Comparison of ENCODE assay signal across 1 cellular context in genomic region chr9:134067904-134068741, GRCh38.
TF ChIP-seq lines count a peak whose summit lies in the region.

Gene BRD3, minus strand, starts transcription at chr9:134068026. Its CDS starts 14,549 bp downstream, at chr9:134053477.

TF ChIP-seq in HepG2, 621 proteins besides CTCF, POLR2A, EP300 and RAD21 (continued from another document and continues in another):
- no peak for TF ChIP-seq ZNF660 (CRISPR knock-in tag; IDR thresholded peaks at IDR 0.05; ENCODE audit: borderline replicate concordance, low read depth)
- no peak for TF ChIP-seq DDIT3 (CRISPR knock-in tag; IDR thresholded peaks at IDR 0.05)
- TF ChIP-seq, protein P1, sequence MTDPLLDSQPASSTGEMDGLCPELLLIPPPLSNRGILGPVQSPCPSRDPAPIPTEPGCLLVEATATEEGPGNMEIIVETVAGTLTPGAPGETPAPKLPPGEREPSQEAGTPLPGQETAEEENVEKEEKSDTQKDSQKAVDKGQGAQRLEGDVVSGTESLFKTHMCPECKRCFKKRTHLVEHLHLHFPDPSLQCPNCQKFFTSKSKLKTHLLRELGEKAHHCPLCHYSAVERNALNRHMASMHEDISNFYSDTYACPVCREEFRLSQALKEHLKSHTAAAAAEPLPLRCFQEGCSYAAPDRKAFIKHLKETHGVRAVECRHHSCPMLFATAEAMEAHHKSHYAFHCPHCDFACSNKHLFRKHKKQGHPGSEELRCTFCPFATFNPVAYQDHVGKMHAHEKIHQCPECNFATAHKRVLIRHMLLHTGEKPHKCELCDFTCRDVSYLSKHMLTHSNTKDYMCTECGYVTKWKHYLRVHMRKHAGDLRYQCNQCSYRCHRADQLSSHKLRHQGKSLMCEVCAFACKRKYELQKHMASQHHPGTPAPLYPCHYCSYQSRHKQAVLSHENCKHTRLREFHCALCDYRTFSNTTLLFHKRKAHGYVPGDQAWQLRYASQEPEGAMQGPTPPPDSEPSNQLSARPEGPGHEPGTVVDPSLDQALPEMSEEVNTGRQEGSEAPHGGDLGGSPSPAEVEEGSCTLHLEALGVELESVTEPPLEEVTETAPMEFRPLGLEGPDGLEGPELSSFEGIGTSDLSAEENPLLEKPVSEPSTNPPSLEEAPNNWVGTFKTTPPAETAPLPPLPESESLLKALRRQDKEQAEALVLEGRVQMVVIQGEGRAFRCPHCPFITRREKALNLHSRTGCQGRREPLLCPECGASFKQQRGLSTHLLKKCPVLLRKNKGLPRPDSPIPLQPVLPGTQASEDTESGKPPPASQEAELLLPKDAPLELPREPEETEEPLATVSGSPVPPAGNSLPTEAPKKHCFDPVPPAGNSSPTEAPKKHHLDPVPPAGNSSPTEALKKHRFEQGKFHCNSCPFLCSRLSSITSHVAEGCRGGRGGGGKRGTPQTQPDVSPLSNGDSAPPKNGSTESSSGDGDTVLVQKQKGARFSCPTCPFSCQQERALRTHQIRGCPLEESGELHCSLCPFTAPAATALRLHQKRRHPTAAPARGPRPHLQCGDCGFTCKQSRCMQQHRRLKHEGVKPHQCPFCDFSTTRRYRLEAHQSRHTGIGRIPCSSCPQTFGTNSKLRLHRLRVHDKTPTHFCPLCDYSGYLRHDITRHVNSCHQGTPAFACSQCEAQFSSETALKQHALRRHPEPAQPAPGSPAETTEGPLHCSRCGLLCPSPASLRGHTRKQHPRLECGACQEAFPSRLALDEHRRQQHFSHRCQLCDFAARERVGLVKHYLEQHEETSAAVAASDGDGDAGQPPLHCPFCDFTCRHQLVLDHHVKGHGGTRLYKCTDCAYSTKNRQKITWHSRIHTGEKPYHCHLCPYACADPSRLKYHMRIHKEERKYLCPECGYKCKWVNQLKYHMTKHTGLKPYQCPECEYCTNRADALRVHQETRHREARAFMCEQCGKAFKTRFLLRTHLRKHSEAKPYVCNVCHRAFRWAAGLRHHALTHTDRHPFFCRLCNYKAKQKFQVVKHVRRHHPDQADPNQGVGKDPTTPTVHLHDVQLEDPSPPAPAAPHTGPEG (CRISPR knock-in tag; IDR thresholded peaks at IDR 0.05), result no peak
- TF ChIP-seq MXI1 (IDR thresholded peaks at IDR 0.05; ENCODE audit: borderline replicate concordance, low read depth, low read length), result peak; percentile 64; the same call in 1 of the 3 replicates
- no peak for TF ChIP-seq ZNF773 (CRISPR knock-in tag; IDR thresholded peaks at IDR 0.05; ENCODE audit: borderline replicate concordance)
- TF ChIP-seq KDM2A (CRISPR knock-in tag; IDR thresholded peaks at IDR 0.05; ENCODE audit: borderline replicate concordance, low read depth), result peak; percentile 38; the same call in 1 of the 2 replicates
- TF ChIP-seq ARID3A (IDR thresholded peaks at IDR 0.05; ENCODE audit: low read depth, low read length), result no peak
- TF ChIP-seq FOXO1 (CRISPR knock-in tag; IDR thresholded peaks at IDR 0.05), result no peak
- TF ChIP-seq ZNF646 (CRISPR knock-in tag; IDR thresholded peaks at IDR 0.05), result no peak
- TF ChIP-seq SNAPC5 (CRISPR knock-in tag; IDR thresholded peaks at IDR 0.05; ENCODE audit: borderline replicate concordance), result no peak
- no peak for TF ChIP-seq ZNF713 (CRISPR knock-in tag; IDR thresholded peaks at IDR 0.05)
- TF ChIP-seq ZNF20 (CRISPR knock-in tag; IDR thresholded peaks at IDR 0.05), result no peak
- no peak for TF ChIP-seq NR2F6 (IDR thresholded peaks at IDR 0.05)
- no peak for TF ChIP-seq NR2F6 (CRISPR knock-in tag; IDR thresholded peaks at IDR 0.05)
- TF ChIP-seq LRRFIP1 (CRISPR knock-in tag; conservative IDR thresholded peaks at IDR 0.05), result no peak
- no peak for TF ChIP-seq TCF7 (IDR thresholded peaks at IDR 0.05; ENCODE audit: low read depth)
- no peak for TF ChIP-seq MIER2 (CRISPR knock-in tag; IDR thresholded peaks at IDR 0.05)
- TF ChIP-seq NFKB2 (CRISPR knock-in tag; IDR thresholded peaks at IDR 0.05; ENCODE audit: borderline replicate concordance), result no peak
- TF ChIP-seq ZNF737 (CRISPR knock-in tag; IDR thresholded peaks at IDR 0.05; ENCODE audit: borderline replicate concordance), result no peak
- TF ChIP-seq, protein P2, sequence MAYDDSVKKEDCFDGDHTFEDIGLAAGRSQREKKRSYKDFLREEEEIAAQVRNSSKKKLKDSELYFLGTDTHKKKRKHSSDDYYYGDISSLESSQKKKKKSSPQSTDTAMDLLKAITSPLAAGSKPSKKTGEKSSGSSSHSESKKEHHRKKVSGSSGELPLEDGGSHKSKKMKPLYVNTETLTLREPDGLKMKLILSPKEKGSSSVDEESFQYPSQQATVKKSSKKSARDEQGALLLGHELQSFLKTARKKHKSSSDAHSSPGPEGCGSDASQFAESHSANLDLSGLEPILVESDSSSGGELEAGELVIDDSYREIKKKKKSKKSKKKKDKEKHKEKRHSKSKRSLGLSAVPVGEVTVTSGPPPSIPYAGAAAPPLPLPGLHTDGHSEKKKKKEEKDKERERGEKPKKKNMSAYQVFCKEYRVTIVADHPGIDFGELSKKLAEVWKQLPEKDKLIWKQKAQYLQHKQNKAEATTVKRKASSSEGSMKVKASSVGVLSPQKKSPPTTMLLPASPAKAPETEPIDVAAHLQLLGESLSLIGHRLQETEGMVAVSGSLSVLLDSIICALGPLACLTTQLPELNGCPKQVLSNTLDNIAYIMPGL (CRISPR knock-in tag; IDR thresholded peaks at IDR 0.05; ENCODE audit: borderline replicate concordance in 1 of 2, low read depth in 1 of 2), result no peak
- TF ChIP-seq, protein P3, sequence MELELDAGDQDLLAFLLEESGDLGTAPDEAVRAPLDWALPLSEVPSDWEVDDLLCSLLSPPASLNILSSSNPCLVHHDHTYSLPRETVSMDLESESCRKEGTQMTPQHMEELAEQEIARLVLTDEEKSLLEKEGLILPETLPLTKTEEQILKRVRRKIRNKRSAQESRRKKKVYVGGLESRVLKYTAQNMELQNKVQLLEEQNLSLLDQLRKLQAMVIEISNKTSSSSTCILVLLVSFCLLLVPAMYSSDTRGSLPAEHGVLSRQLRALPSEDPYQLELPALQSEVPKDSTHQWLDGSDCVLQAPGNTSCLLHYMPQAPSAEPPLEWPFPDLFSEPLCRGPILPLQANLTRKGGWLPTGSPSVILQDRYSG (CRISPR knock-in tag; IDR thresholded peaks at IDR 0.05), result no peak
- TF ChIP-seq, protein P4, sequence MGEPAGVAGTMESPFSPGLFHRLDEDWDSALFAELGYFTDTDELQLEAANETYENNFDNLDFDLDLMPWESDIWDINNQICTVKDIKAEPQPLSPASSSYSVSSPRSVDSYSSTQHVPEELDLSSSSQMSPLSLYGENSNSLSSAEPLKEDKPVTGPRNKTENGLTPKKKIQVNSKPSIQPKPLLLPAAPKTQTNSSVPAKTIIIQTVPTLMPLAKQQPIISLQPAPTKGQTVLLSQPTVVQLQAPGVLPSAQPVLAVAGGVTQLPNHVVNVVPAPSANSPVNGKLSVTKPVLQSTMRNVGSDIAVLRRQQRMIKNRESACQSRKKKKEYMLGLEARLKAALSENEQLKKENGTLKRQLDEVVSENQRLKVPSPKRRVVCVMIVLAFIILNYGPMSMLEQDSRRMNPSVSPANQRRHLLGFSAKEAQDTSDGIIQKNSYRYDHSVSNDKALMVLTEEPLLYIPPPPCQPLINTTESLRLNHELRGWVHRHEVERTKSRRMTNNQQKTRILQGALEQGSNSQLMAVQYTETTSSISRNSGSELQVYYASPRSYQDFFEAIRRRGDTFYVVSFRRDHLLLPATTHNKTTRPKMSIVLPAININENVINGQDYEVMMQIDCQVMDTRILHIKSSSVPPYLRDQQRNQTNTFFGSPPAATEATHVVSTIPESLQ (CRISPR knock-in tag; conservative IDR thresholded peaks at IDR 0.05), result no peak
- TF ChIP-seq ZNF430 (CRISPR knock-in tag; IDR thresholded peaks at IDR 0.05), result 0 out of 2 replicates have a peak, but pooled peaks have one; percentile 7
- no peak for TF ChIP-seq CREB1 (IDR thresholded peaks at IDR 0.05)
- no peak for TF ChIP-seq CREB1 (CRISPR knock-in tag; IDR thresholded peaks at IDR 0.05)
- TF ChIP-seq ZNF639 (CRISPR knock-in tag; conservative IDR thresholded peaks at IDR 0.05), result 0 out of 2 replicates have a peak, but pooled peaks have one; percentile 17
- TF ChIP-seq ZNF33B (CRISPR knock-in tag; IDR thresholded peaks at IDR 0.05), result no peak
- no peak for TF ChIP-seq ZC3H4 (CRISPR knock-in tag; IDR thresholded peaks at IDR 0.05; ENCODE audit: borderline replicate concordance)
- TF ChIP-seq ZNF382 (CRISPR knock-in tag; IDR thresholded peaks at IDR 0.05; ENCODE audit: borderline replicate concordance), result no peak
- no peak for TF ChIP-seq MLLT10 (CRISPR knock-in tag; IDR thresholded peaks at IDR 0.05)
- TF ChIP-seq SPEN (CRISPR knock-in tag; IDR thresholded peaks at IDR 0.05; ENCODE audit: low read depth), result 0 out of 2 replicates have a peak, but pooled peaks have one; percentile 11
- TF ChIP-seq MTF2 (CRISPR knock-in tag; IDR thresholded peaks at IDR 0.05; ENCODE audit: borderline replicate concordance), result no peak
- no peak for TF ChIP-seq ZNF292 (CRISPR knock-in tag; IDR thresholded peaks at IDR 0.05; ENCODE audit: borderline replicate concordance, low read depth)
